In genomic region chr13:33536639-33537425, GRCh38 we compare ENCODE assay signal across 11 cellular contexts.
DNase-seq lines count a peak whose midpoint lies in the region; ATAC-seq lines count a peak whose summit lies in the region.
"Had no signal": no experiment of that assay in that cellular context is flagged by ENCODE, and none has a peak within 500 bp of the region (broad histone marks: within the 10 kb centered on the region; RNA-seq: fewer than 3 reads in every experiment).

No MANE protein-coding gene starts in this region.

- ATAC-seq in GM19452 (IDR thresholded peaks at IDR 0.05; ENCODE audit: unreplicated experiment): no peak
- ATAC-seq in HG03520 (IDR thresholded peaks at IDR 0.05; ENCODE audit: unreplicated experiment): no peak
- ATAC-seq: heart left ventricle had no signal

- peak; percentile 7 for DNase-seq in A172 (ENCODE audit: low spot score)
- DNase-seq in M059J (ENCODE audit: low read depth): peak; percentile 80
- DNase-seq in dedifferentiated amniotic fluid mesenchymal stem cell (ENCODE audit: extremely low spot score): peak; percentile 33
- peak; percentile 49 for DNase-seq in non-pigmented ciliary epithelial cell (ENCODE audit: low read depth)
- no peak for DNase-seq in NCI-H2107 (lab: John Stamatoyannopoulos, UW)
- DNase-seq in GM19238 (ENCODE audit: insufficient read length, low spot score): no peak
- DNase-seq: CD4-positive, alpha-beta memory T cell; heart left ventricle; SIG-M5 had no signal

Comparison
In these comparisons a context has a peak if more than half of its experiments do, and no peak if none do; other contexts are left out.
1. DNase-seq: peak in A172 (single experiment), M059J (single experiment), dedifferentiated amniotic fluid mesenchymal stem cell (single experiment) and non-pigmented ciliary epithelial cell (single experiment); none in NCI-H2107 (single experiment) and GM19238 (single experiment).